Comparison of ENCODE assay signal across 9 cellular contexts in the genomic region with DNA sequence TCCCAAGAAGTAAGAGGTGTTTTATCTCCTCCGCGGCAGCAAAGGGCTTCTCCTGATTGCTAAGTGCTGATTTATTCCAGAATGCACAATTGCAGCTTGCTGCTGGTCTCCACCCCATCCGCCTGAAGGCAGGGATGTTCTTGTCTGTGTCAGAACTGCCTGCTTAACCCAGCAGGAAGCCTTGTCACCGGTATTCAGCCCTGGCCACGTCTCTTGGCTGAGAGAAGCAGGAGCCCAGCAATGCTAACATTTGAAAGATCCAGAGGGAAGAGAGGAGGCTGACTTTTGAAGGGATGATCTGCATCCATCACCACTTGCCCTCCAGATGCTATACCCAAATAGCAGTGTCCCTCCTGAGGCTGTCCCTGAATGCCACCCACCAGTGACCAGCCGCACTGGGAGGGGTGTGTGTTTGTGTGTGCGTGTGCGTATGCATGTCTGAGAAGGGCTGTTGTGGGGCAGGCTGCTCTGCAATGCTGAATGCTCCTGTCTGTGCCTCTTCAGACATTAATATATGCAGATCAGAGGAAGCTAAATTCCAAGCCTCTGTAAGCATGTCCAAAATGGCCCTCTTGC. TPM values are rescaled to one million over a fixed set of nuclear protein-coding genes. Genes with fewer than 3 reads are reported as not detected.
DNase-seq lines count a peak whose midpoint lies in the region; ATAC-seq, FAIRE-seq and TF ChIP-seq lines count a peak whose summit lies in the region.
"Had no signal": no experiment of that assay in that cellular context is flagged by ENCODE, and none has a peak within 500 bp of the region (broad histone marks: within the 10 kb centered on the region; RNA-seq: fewer than 3 reads in every experiment).

No MANE protein-coding gene starts in this region.

- H3K4me1 ChIP-seq in BE2C (peaks cover 11% of the 10 kb centered on the region), Peyer's patch (peaks cover 0 to 13% (median 3%) of the 10 kb centered on the region in 4 donors)

- no peak for TF ChIP-seq CTCF in BE2C (IDR thresholded peaks at IDR 0.05; ENCODE audit: low read depth, low read length)
- no peak for TF ChIP-seq CTCF in Peyer's patch (IDR thresholded peaks at IDR 0.05)
- TF ChIP-seq CTCF in choroid plexus epithelial cell (conservative IDR thresholded peaks at IDR 0.05; ENCODE audit: low read depth, low read length) = no peak
- TF ChIP-seq CTCF in endothelial cell (IDR thresholded peaks at IDR 0.05; ENCODE audit: unreplicated experiment) = no peak
- TF ChIP-seq CTCF in D721Med (IDR thresholded peaks at IDR 0.05; ENCODE audit: insufficient read depth, missing control alignments) = no peak

- H3K4me3 ChIP-seq in BE2C (ENCODE audit: low read depth, low read length) (peak overlapping the region; percentile 55), Peyer's patch (peak overlapping the region; percentile 0 to 28 (median 10)), choroid plexus epithelial cell (ENCODE audit: low read depth, low read length) (peak overlapping the region; percentile 14)

- no peaks in the 10 kb centered on the region for H3K27me3 Mint-ChIP-seq in naive thymus-derived CD8-positive, alpha-beta T cell
- peaks cover 1% of the 10 kb centered on the region for H3K27me3 Mint-ChIP-seq in endothelial cell (ENCODE audit: unreplicated experiment)

- FAIRE-seq in D721Med (lab: Jason Lieb, UNC) = no peak

- POLR2A ChIA-PET in naive thymus-derived CD8-positive, alpha-beta T cell (lab: Charles Lee) = interaction anchor here (0.7 to 8.3 kb wide), 17 partner anchors 8 to 92 kb away, joined by 3 to 104 read pairs (median 5); no protein-coding TSS in a partner anchor

- ATAC-seq in naive thymus-derived CD8-positive, alpha-beta T cell = peak; percentile 0 to 13
- ATAC-seq in HG02798 (IDR thresholded peaks at IDR 0.05; ENCODE audit: poor library complexity, unreplicated experiment) (no peak), GM18520 (IDR thresholded peaks at IDR 0.05; ENCODE audit: unreplicated experiment) (no peak)

- peak overlapping the region; percentile 97 to 100 (median 99) for H3K27ac Mint-ChIP-seq in naive thymus-derived CD8-positive, alpha-beta T cell
- no peak overlapping the region for H3K27ac Mint-ChIP-seq in endothelial cell (ENCODE audit: unreplicated experiment)

- H3K36me3 ChIP-seq in BE2C = no peaks in the 10 kb centered on the region
- H3K36me3 ChIP-seq in Peyer's patch = no peaks in the 10 kb centered on the region

- peak overlapping the region; percentile 85 to 99 (median 96) for H3K4me3 Mint-ChIP-seq in naive thymus-derived CD8-positive, alpha-beta T cell
- no peak overlapping the region for H3K4me3 Mint-ChIP-seq in endothelial cell (ENCODE audit: unreplicated experiment)

- peak overlapping the region in 3 of 4 donors; percentile 28 to 74 (median 32) for H3K27ac ChIP-seq in Peyer's patch

- H3K9me3 Mint-ChIP-seq in naive thymus-derived CD8-positive, alpha-beta T cell = no peaks in the 10 kb centered on the region
- no peaks in the 10 kb centered on the region for H3K9me3 Mint-ChIP-seq in endothelial cell (ENCODE audit: unreplicated experiment)

- TF ChIP-seq POLR2A in Peyer's patch (IDR thresholded peaks at IDR 0.05) = no peak

- H3K27me3 ChIP-seq in BE2C = no peaks in the 10 kb centered on the region; the same call in 1 of the 2 replicates
- no peaks in the 10 kb centered on the region for H3K27me3 ChIP-seq in Peyer's patch

- H3K9me3 ChIP-seq in BE2C (no peaks in the 10 kb centered on the region), Peyer's patch (no peaks in the 10 kb centered on the region)

- H3K4me1 Mint-ChIP-seq in naive thymus-derived CD8-positive, alpha-beta T cell = peaks cover 37 to 89% (median 79%) of the 10 kb centered on the region in 4 donors
- peaks cover 8% of the 10 kb centered on the region for H3K4me1 Mint-ChIP-seq in endothelial cell (ENCODE audit: unreplicated experiment)

- peak; percentile 42 for DNase-seq in BE2C
- peak in 2 of 3 donors; percentile 41 to 63 for DNase-seq in Peyer's patch
- peak; percentile 4 for DNase-seq in choroid plexus epithelial cell (ENCODE audit: low read depth)
- peak in 9 of 10 donors; percentile 16 to 74 (median 43) for DNase-seq in naive thymus-derived CD8-positive, alpha-beta T cell
- DNase-seq in endothelial cell (ENCODE audit: low spot score) = no peak
- no peak for DNase-seq in D721Med (ENCODE audit: insufficient read length, low spot score)

- peaks cover 0 to 29% (median 4%) of the 10 kb centered on the region in 3 donors for H3K36me3 Mint-ChIP-seq in naive thymus-derived CD8-positive, alpha-beta T cell
- no peaks in the 10 kb centered on the region for H3K36me3 Mint-ChIP-seq in endothelial cell (ENCODE audit: low read depth, unreplicated experiment)

RNA-seq across cellular contexts. Expression of a gene that starts 4.0 kb away (rescaled TPM):
- not detected for polyA plus RNA-seq in BE2C (2012; ENCODE audit: insufficient read depth, insufficient read length, low read depth)
- total RNA-seq in Peyer's patch (10 to 100 TPM; 17.0 to 31.4 (median 22.1) TPM), endothelial cell (ENCODE audit: unreplicated experiment) (not detected)
- total RNA-seq in naive thymus-derived CD8-positive, alpha-beta T cell = 10 to 100 TPM; 80.9 to 81.5 TPM
- 100 to 1,000 TPM in 1 of 3 donors, 10 to 100 TPM in 2; 56.4 to 119 (median 68.6) TPM for polyA plus RNA-seq in naive thymus-derived CD8-positive, alpha-beta T cell
- total RNA-seq: pulmonary artery endothelial cell had no signal

Comparison
In these comparisons a context has a peak if more than half of its experiments do, and no peak if none do; other contexts are left out.
1. DNase-seq: peak in BE2C (single experiment), Peyer's patch (2 of 3), choroid plexus epithelial cell (single experiment) and naive thymus-derived CD8-positive, alpha-beta T cell (9 of 10); none in endothelial cell (single experiment) and D721Med (single experiment).
2. ATAC-seq: peak in naive thymus-derived CD8-positive, alpha-beta T cell (2 of 2); none in HG02798 (single experiment) and GM18520 (single experiment).
3. RNA of a gene that starts 4.0 kb away (total RNA-seq): 80.9 to 81.5 TPM in naive thymus-derived CD8-positive, alpha-beta T cell and 17.0 to 31.4 TPM in Peyer's patch; not detected in endothelial cell (single experiment); every median in the first group is over 10 times any median in the second.
4. Peak in every context shown above with its lines, with median percentiles within 50 percentile points of each other: H3K4me3 ChIP-seq.